1 cellular context compared by ENCODE assay signal in the genomic region with DNA sequence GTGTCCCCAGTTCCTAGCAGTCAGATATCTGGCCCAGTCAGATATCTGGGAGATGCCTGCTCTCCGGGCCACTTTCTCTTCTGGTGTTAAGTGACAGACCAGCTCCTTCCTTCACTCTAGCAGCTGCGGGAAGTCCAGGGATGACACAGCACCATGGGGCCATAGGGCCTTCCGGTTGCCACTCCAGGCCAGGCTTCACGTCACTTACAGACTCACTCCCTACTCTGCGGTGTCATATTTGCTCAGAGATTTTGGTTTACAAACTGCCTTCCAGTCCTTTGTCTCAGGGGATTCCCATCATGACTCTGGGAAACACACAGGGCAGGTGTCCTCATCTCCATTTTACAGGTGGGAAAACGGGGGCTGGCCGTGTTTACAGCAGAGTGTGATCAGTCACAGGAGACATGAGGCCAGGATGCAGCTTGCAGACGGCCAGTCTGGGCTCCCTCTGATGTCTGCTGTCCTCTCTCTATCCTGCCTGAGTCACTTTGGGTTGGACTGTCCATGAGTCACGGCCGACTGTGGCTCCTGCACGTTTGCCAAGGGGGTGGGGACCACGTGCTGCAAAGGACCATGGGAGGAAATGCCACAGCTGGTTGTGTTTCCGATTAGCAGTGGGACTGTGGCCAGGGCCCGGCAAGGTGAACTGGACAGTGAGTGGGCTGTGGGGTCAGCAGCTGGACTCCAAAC.
A peak's percentile ranks its signal among the peaks of the same experiment; 100 is the strongest.
TF ChIP-seq lines count a peak whose summit lies in the region.

No MANE protein-coding gene starts in this region.

TF ChIP-seq in K562, 482 proteins besides CTCF, POLR2A, EP300 and RAD21 (continued from another document and continues in another):
- TF ChIP-seq, protein P1, sequence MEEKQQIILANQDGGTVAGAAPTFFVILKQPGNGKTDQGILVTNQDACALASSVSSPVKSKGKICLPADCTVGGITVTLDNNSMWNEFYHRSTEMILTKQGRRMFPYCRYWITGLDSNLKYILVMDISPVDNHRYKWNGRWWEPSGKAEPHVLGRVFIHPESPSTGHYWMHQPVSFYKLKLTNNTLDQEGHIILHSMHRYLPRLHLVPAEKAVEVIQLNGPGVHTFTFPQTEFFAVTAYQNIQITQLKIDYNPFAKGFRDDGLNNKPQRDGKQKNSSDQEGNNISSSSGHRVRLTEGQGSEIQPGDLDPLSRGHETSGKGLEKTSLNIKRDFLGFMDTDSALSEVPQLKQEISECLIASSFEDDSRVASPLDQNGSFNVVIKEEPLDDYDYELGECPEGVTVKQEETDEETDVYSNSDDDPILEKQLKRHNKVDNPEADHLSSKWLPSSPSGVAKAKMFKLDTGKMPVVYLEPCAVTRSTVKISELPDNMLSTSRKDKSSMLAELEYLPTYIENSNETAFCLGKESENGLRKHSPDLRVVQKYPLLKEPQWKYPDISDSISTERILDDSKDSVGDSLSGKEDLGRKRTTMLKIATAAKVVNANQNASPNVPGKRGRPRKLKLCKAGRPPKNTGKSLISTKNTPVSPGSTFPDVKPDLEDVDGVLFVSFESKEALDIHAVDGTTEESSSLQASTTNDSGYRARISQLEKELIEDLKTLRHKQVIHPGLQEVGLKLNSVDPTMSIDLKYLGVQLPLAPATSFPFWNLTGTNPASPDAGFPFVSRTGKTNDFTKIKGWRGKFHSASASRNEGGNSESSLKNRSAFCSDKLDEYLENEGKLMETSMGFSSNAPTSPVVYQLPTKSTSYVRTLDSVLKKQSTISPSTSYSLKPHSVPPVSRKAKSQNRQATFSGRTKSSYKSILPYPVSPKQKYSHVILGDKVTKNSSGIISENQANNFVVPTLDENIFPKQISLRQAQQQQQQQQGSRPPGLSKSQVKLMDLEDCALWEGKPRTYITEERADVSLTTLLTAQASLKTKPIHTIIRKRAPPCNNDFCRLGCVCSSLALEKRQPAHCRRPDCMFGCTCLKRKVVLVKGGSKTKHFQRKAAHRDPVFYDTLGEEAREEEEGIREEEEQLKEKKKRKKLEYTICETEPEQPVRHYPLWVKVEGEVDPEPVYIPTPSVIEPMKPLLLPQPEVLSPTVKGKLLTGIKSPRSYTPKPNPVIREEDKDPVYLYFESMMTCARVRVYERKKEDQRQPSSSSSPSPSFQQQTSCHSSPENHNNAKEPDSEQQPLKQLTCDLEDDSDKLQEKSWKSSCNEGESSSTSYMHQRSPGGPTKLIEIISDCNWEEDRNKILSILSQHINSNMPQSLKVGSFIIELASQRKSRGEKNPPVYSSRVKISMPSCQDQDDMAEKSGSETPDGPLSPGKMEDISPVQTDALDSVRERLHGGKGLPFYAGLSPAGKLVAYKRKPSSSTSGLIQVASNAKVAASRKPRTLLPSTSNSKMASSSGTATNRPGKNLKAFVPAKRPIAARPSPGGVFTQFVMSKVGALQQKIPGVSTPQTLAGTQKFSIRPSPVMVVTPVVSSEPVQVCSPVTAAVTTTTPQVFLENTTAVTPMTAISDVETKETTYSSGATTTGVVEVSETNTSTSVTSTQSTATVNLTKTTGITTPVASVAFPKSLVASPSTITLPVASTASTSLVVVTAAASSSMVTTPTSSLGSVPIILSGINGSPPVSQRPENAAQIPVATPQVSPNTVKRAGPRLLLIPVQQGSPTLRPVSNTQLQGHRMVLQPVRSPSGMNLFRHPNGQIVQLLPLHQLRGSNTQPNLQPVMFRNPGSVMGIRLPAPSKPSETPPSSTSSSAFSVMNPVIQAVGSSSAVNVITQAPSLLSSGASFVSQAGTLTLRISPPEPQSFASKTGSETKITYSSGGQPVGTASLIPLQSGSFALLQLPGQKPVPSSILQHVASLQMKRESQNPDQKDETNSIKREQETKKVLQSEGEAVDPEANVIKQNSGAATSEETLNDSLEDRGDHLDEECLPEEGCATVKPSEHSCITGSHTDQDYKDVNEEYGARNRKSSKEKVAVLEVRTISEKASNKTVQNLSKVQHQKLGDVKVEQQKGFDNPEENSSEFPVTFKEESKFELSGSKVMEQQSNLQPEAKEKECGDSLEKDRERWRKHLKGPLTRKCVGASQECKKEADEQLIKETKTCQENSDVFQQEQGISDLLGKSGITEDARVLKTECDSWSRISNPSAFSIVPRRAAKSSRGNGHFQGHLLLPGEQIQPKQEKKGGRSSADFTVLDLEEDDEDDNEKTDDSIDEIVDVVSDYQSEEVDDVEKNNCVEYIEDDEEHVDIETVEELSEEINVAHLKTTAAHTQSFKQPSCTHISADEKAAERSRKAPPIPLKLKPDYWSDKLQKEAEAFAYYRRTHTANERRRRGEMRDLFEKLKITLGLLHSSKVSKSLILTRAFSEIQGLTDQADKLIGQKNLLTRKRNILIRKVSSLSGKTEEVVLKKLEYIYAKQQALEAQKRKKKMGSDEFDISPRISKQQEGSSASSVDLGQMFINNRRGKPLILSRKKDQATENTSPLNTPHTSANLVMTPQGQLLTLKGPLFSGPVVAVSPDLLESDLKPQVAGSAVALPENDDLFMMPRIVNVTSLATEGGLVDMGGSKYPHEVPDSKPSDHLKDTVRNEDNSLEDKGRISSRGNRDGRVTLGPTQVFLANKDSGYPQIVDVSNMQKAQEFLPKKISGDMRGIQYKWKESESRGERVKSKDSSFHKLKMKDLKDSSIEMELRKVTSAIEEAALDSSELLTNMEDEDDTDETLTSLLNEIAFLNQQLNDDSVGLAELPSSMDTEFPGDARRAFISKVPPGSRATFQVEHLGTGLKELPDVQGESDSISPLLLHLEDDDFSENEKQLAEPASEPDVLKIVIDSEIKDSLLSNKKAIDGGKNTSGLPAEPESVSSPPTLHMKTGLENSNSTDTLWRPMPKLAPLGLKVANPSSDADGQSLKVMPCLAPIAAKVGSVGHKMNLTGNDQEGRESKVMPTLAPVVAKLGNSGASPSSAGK (IDR thresholded peaks at IDR 0.05): peak; percentile 76
- TF ChIP-seq MECOM (CRISPR knock-in tag; IDR thresholded peaks at IDR 0.05) (no peak), PRPF4 (IDR thresholded peaks at IDR 0.05; ENCODE audit: insufficient read depth, low read depth, low read length, poor library complexity, severe bottlenecking) (no peak), BACH1 (tag; IDR thresholded peaks at IDR 0.05) (peak; percentile 75), ZC3H8 (IDR thresholded peaks at IDR 0.05) (no peak), ZNF124 (CRISPR knock-in tag; IDR thresholded peaks at IDR 0.05) (no peak), ETV5 (CRISPR knock-in tag; IDR thresholded peaks at IDR 0.05; ENCODE audit: low read depth) (peak; percentile 79; the same call in 1 of the 2 replicates), ATF7 (IDR thresholded peaks at IDR 0.05) (peak; percentile 67; the same call in 1 of the 2 replicates), PHF21A (IDR thresholded peaks at IDR 0.05; ENCODE audit: borderline replicate concordance, low read depth) (no peak), MCM7 (IDR thresholded peaks at IDR 0.05) (no peak), HDAC2 (IDR thresholded peaks at IDR 0.05) (0 out of 2 replicates have a peak, but pooled peaks have one; percentile 45), MAFF (IDR thresholded peaks at IDR 0.05; ENCODE audit: low read length) (peak; percentile 46; the same call in 1 of the 2 replicates), PHF8 (IDR thresholded peaks at IDR 0.05; ENCODE audit: borderline replicate concordance, low read length) (peak; percentile 50; the same call in 1 of the 2 replicates), KAT2B (IDR thresholded peaks at IDR 0.05; ENCODE audit: low read depth, low read length) (no peak), NR1H2 (CRISPR knock-in tag; IDR thresholded peaks at IDR 0.05) (no peak)
- TF ChIP-seq, protein P2, sequence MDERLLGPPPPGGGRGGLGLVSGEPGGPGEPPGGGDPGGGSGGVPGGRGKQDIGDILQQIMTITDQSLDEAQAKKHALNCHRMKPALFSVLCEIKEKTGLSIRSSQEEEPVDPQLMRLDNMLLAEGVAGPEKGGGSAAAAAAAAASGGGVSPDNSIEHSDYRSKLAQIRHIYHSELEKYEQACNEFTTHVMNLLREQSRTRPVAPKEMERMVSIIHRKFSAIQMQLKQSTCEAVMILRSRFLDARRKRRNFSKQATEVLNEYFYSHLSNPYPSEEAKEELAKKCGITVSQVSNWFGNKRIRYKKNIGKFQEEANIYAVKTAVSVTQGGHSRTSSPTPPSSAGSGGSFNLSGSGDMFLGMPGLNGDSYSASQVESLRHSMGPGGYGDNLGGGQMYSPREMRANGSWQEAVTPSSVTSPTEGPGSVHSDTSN (CRISPR knock-in tag; IDR thresholded peaks at IDR 0.05; ENCODE audit: low read depth): no peak
- TF ChIP-seq, protein P2 (tag; conservative IDR thresholded peaks at IDR 0.05; ENCODE audit: low read depth): peak; percentile 34
- TF ChIP-seq, protein P3, sequence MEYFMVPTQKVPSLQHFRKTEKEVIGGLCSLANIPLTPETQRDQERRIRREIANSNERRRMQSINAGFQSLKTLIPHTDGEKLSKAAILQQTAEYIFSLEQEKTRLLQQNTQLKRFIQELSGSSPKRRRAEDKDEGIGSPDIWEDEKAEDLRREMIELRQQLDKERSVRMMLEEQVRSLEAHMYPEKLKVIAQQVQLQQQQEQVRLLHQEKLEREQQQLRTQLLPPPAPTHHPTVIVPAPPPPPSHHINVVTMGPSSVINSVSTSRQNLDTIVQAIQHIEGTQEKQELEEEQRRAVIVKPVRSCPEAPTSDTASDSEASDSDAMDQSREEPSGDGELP (CRISPR knock-in tag; IDR thresholded peaks at IDR 0.05; ENCODE audit: borderline replicate concordance): peak; percentile 96
- TF ChIP-seq, protein P4, sequence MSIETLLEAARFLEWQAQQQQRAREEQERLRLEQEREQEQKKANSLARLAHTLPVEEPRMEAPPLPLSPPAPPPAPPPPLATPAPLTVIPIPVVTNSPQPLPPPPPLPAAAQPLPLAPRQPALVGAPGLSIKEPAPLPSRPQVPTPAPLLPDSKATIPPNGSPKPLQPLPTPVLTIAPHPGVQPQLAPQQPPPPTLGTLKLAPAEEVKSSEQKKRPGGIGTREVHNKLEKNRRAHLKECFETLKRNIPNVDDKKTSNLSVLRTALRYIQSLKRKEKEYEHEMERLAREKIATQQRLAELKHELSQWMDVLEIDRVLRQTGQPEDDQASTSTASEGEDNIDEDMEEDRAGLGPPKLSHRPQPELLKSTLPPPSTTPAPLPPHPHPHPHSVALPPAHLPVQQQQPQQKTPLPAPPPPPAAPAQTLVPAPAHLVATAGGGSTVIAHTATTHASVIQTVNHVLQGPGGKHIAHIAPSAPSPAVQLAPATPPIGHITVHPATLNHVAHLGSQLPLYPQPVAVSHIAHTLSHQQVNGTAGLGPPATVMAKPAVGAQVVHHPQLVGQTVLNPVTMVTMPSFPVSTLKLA (conservative IDR thresholded peaks at IDR 0.05): peak; percentile 94 to 96
- TF ChIP-seq, protein P5, sequence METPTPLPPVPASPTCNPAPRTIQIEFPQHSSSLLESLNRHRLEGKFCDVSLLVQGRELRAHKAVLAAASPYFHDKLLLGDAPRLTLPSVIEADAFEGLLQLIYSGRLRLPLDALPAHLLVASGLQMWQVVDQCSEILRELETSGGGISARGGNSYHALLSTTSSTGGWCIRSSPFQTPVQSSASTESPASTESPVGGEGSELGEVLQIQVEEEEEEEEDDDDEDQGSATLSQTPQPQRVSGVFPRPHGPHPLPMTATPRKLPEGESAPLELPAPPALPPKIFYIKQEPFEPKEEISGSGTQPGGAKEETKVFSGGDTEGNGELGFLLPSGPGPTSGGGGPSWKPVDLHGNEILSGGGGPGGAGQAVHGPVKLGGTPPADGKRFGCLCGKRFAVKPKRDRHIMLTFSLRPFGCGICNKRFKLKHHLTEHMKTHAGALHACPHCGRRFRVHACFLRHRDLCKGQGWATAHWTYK (CRISPR knock-in tag; IDR thresholded peaks at IDR 0.05): peak; percentile 17; the same call in 1 of the 2 replicates
- TF ChIP-seq, protein P6, sequence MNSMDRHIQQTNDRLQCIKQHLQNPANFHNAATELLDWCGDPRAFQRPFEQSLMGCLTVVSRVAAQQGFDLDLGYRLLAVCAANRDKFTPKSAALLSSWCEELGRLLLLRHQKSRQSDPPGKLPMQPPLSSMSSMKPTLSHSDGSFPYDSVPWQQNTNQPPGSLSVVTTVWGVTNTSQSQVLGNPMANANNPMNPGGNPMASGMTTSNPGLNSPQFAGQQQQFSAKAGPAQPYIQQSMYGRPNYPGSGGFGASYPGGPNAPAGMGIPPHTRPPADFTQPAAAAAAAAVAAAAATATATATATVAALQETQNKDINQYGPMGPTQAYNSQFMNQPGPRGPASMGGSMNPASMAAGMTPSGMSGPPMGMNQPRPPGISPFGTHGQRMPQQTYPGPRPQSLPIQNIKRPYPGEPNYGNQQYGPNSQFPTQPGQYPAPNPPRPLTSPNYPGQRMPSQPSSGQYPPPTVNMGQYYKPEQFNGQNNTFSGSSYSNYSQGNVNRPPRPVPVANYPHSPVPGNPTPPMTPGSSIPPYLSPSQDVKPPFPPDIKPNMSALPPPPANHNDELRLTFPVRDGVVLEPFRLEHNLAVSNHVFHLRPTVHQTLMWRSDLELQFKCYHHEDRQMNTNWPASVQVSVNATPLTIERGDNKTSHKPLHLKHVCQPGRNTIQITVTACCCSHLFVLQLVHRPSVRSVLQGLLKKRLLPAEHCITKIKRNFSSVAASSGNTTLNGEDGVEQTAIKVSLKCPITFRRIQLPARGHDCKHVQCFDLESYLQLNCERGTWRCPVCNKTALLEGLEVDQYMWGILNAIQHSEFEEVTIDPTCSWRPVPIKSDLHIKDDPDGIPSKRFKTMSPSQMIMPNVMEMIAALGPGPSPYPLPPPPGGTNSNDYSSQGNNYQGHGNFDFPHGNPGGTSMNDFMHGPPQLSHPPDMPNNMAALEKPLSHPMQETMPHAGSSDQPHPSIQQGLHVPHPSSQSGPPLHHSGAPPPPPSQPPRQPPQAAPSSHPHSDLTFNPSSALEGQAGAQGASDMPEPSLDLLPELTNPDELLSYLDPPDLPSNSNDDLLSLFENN (IDR thresholded peaks at IDR 0.05; ENCODE audit: low read depth in 2 of 2, low read length in 2 of 2): no peak
- TF ChIP-seq, protein P7, sequence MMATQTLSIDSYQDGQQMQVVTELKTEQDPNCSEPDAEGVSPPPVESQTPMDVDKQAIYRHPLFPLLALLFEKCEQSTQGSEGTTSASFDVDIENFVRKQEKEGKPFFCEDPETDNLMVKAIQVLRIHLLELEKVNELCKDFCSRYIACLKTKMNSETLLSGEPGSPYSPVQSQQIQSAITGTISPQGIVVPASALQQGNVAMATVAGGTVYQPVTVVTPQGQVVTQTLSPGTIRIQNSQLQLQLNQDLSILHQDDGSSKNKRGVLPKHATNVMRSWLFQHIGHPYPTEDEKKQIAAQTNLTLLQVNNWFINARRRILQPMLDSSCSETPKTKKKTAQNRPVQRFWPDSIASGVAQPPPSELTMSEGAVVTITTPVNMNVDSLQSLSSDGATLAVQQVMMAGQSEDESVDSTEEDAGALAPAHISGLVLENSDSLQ (IDR thresholded peaks at IDR 0.05): peak; percentile 92
